ENCODE assay signal across 13 cellular contexts in genomic region chr9:114900937-114901802, GRCh38. TPM values are rescaled to one million over a fixed set of nuclear protein-coding genes. Genes with fewer than 3 reads are reported as not detected.
DNase-seq lines count a peak whose midpoint lies in the region; ATAC-seq and TF ChIP-seq lines count a peak whose summit lies in the region.
"Had no signal": no experiment of that assay in that cellular context is flagged by ENCODE, and none has a peak within 500 bp of the region (broad histone marks: within the 10 kb centered on the region; RNA-seq: fewer than 3 reads in every experiment).

No MANE protein-coding gene starts in this region.

- H2AFZ ChIP-seq in DND-41 (ENCODE audit: low read depth, low read length): no peak overlapping the region

- no peak overlapping the region for H3K4me3 ChIP-seq in DND-41 (ENCODE audit: low read depth in 1 of 2, low read length in 2 of 2)
- H3K4me3 ChIP-seq: K562 had no signal

- no peak overlapping the region for H3K9ac ChIP-seq in DND-41 (ENCODE audit: low read depth, low read length)

- peaks cover 33% of the 10 kb centered on the region for H3K36me3 ChIP-seq in DND-41 (ENCODE audit: insufficient read depth, low read length)

- H3K27me3 Mint-ChIP-seq in activated naive CD8-positive, alpha-beta T cell treated with anti-CD3 and anti-CD28 coated beads, Interleukin-2, amount 50 U/mL, for 24 hours: no peaks in the 10 kb centered on the region
- H3K27me3 Mint-ChIP-seq in immature natural killer cell (ENCODE audit: low read depth in 3 of 3): peaks cover 0 to 4% (median 0%) of the 10 kb centered on the region in 3 donors

- peak overlapping the region; percentile 87 for H3K27ac Mint-ChIP-seq in activated naive CD8-positive, alpha-beta T cell treated with anti-CD3 and anti-CD28 coated beads, Interleukin-2, amount 50 U/mL, for 24 hours
- H3K27ac Mint-ChIP-seq in immature natural killer cell: peak overlapping the region in 5 of 6 donors; percentile 2 to 93 (median 82)

- peaks cover 84% of the 10 kb centered on the region for H3K4me1 ChIP-seq in DND-41 (ENCODE audit: insufficient read depth, low read length)

- ATAC-seq in DND-41 (ENCODE audit: insufficient read depth, low read depth): no peak
- no peak for ATAC-seq in activated naive CD8-positive, alpha-beta T cell treated with anti-CD3 and anti-CD28 coated beads, Interleukin-2, amount 50 U/mL, for 24 hours
- ATAC-seq: K562 had no signal

- no peak for DNase-seq in DND-41
- DNase-seq in LHCN-M2 (ENCODE audit: low read depth): peak; percentile 61
- no peak for DNase-seq in activated naive CD8-positive, alpha-beta T cell treated with anti-CD3 and anti-CD28 coated beads, Interleukin-2, amount 50 U/mL, for 24 hours
- no peak for DNase-seq in immature natural killer cell
- no peak for DNase-seq in DMS 273 treated with DMSO at 0.1 percent for 48 hours (lab: John Stamatoyannopoulos, UW)
- DNase-seq in NCI-H146 (lab: John Stamatoyannopoulos, UW): no peak
- DNase-seq in NCI-H510A (lab: John Stamatoyannopoulos, UW): no peak
- DNase-seq in islet precursor cell: no peak
- DNase-seq: NCI-H2081 treated with DMSO at 0.1 percent for 48 hours, retina had no signal

- no peaks in the 10 kb centered on the region for H3K79me2 ChIP-seq in DND-41 (ENCODE audit: insufficient read depth, low read length)

- H3K27ac ChIP-seq in DND-41 (ENCODE audit: low read length): peak overlapping the region; percentile 95

- no peaks in the 10 kb centered on the region for H3K9me3 Mint-ChIP-seq in activated naive CD8-positive, alpha-beta T cell treated with anti-CD3 and anti-CD28 coated beads, Interleukin-2, amount 50 U/mL, for 24 hours
- H3K9me3 Mint-ChIP-seq in immature natural killer cell: no peaks in the 10 kb centered on the region

- no peaks in the 10 kb centered on the region for H3K27me3 ChIP-seq in DND-41 (ENCODE audit: insufficient read depth, low read length, poor library complexity)

- no peaks in the 10 kb centered on the region for H4K20me1 ChIP-seq in DND-41 (ENCODE audit: insufficient read depth, low read length)

- H3K4me2 ChIP-seq in DND-41 (ENCODE audit: insufficient read depth, low read length): no peak overlapping the region

- TF ChIP-seq CTCF in DND-41 (IDR thresholded peaks at IDR 0.05; ENCODE audit: borderline replicate concordance, extremely low read depth, low read length, poor library complexity, severe bottlenecking): no peak

- H3K4me1 Mint-ChIP-seq in activated naive CD8-positive, alpha-beta T cell treated with anti-CD3 and anti-CD28 coated beads, Interleukin-2, amount 50 U/mL, for 24 hours: peaks cover 3% of the 10 kb centered on the region
- peaks cover 0 to 6% of the 10 kb centered on the region in 2 donors for H3K4me1 Mint-ChIP-seq in immature natural killer cell

- H3K36me3 Mint-ChIP-seq in activated naive CD8-positive, alpha-beta T cell treated with anti-CD3 and anti-CD28 coated beads, Interleukin-2, amount 50 U/mL, for 24 hours (ENCODE audit: low read depth): peaks cover 43% of the 10 kb centered on the region
- H3K36me3 Mint-ChIP-seq in immature natural killer cell: peaks cover 5 to 6% (median 6%) of the 10 kb centered on the region in 3 donors

- H3K9me3 ChIP-seq in DND-41 (ENCODE audit: insufficient read depth, low read length, severe bottlenecking): no peaks in the 10 kb centered on the region

- H3K4me3 Mint-ChIP-seq in activated naive CD8-positive, alpha-beta T cell treated with anti-CD3 and anti-CD28 coated beads, Interleukin-2, amount 50 U/mL, for 24 hours: no peak overlapping the region
- H3K4me3 Mint-ChIP-seq in immature natural killer cell: peak overlapping the region in 2 of 5 donors; percentile 34 to 39

RNA-seq across cellular contexts. Expression of gene TNFSF8, which starts 29.2 kb away (rescaled TPM):
- not detected in 2 replicates for total RNA-seq in LHCN-M2 (2014; rRNA removed)
- not detected for polyA plus RNA-seq in LHCN-M2 (2012)
- 10 to 100 TPM in 1 of 3 donors, 1 to 10 TPM in 2; 3.1 to 10.9 (median 6.0) TPM for polyA plus RNA-seq in immature natural killer cell
- total RNA-seq: fibroblast of villous mesenchyme, kidney epithelial cell had no signal
- polyA plus RNA-seq: K562 had no signal
